ENCODE assay signal across 20 cellular contexts in the genomic region with DNA sequence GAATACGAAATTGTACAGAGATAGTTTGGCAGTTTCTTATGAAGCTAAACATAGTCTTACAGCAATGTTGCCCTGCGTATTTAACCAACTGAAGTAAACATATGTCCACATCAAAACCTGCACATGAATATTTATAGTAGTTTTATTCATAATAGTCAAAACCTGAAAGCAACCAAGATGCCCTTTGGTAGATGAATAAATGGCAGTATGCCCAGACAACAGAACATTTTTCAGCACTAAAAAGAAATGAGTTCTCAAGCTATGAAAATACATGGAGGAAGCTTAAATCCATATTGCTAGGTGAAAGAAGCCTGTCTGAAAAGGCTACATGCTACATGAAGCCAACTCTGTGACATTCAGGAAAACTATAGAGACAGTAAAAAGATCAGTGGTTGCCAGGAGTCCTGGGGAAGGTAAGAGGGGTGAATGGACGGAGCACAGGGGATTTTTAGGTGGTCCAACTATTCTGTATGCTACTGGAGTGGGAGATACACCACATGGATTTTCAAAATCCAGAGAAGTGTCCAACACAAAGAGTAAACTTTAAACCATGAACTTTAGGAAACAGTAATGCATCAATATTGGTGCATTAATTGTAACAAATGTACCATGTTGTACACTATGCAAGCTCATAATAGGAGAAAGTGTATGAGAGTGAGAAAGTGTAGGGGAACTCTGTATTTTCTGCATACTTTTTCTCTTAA. TPM values are rescaled to one million over a fixed set of nuclear protein-coding genes. Genes with fewer than 3 reads are reported as not detected.
"Had no signal": no experiment of that assay in that cellular context is flagged by ENCODE, and none has a peak within 500 bp of the region (broad histone marks: within the 10 kb centered on the region; RNA-seq: fewer than 3 reads in every experiment).

No MANE protein-coding gene starts in this region.

- H3K27me3 ChIP-seq: pancreas, right lobe of liver had no signal

- H3K9me3 ChIP-seq: left ventricle myocardium inferior, pancreas, right lobe of liver, suprapubic skin had no signal

- H3K36me3 ChIP-seq: left ventricle myocardium inferior, pancreas, right lobe of liver, suprapubic skin had no signal

- ATAC-seq: activated naive CD4-positive, alpha-beta T cell treated with anti-CD3 and anti-CD28 coated beads, Interleukin-2, amount 50 U/mL, for 72 hours; activated T-cell treated with anti-CD3 and anti-CD28 coated beads, Interleukin-2, amount 50 U/mL, for 72 hours; naive thymus-derived CD4-positive, alpha-beta T cell; right lobe of liver; stimulated activated naive CD8-positive, alpha-beta T cell treated with anti-CD3 and anti-CD28 coated beads, Interleukin-15, amount 100 ng/mL, for 72 hours had no signal

- DNase-seq: activated CD4-positive, alpha-beta T cell treated with anti-CD3 and anti-CD28 coated beads for 1 hour; activated effector memory CD4-positive, alpha-beta T cell treated with anti-CD3 and anti-CD28 coated beads, Interleukin-2, amount 50 U/mL, for 16 hours; activated T-cell treated with anti-CD3 and anti-CD28 coated beads, Interleukin-2, amount 50 U/mL, for 72 hours; amniotic stem cell; foreskin melanocyte; left ventricle myocardium inferior; naive thymus-derived CD4-positive, alpha-beta T cell; stimulated activated CD4-positive, alpha-beta T cell treated with anti-CD3 and anti-CD28 coated beads, Interleukin-4, amount 100 ng/mL, for 1 hour; stimulated activated naive CD8-positive, alpha-beta T cell treated with anti-CD3 and anti-CD28 coated beads, Interleukin-15, amount 100 ng/mL, for 72 hours; SW 1271; T-helper 2 cell had no signal

- H3K27ac Mint-ChIP-seq: activated naive CD4-positive, alpha-beta T cell treated with anti-CD3 and anti-CD28 coated beads, Interleukin-2, amount 50 U/mL, for 72 hours; activated T-cell treated with anti-CD3 and anti-CD28 coated beads, Interleukin-2, amount 50 U/mL, for 72 hours; naive thymus-derived CD4-positive, alpha-beta T cell; stimulated activated naive CD8-positive, alpha-beta T cell treated with anti-CD3 and anti-CD28 coated beads, Interleukin-15, amount 100 ng/mL, for 72 hours had no signal

- H3K4me3 Mint-ChIP-seq: activated T-cell treated with anti-CD3 and anti-CD28 coated beads, Interleukin-2, amount 50 U/mL, for 72 hours; naive thymus-derived CD4-positive, alpha-beta T cell; stimulated activated naive CD8-positive, alpha-beta T cell treated with anti-CD3 and anti-CD28 coated beads, Interleukin-15, amount 100 ng/mL, for 72 hours had no signal

- H3K9me3 Mint-ChIP-seq: activated naive CD4-positive, alpha-beta T cell treated with anti-CD3 and anti-CD28 coated beads, Interleukin-2, amount 50 U/mL, for 72 hours; activated T-cell treated with anti-CD3 and anti-CD28 coated beads, Interleukin-2, amount 50 U/mL, for 72 hours; stimulated activated naive CD8-positive, alpha-beta T cell treated with anti-CD3 and anti-CD28 coated beads, Interleukin-15, amount 100 ng/mL, for 72 hours had no signal

- H3K27ac ChIP-seq: left ventricle myocardium inferior, right lobe of liver, suprapubic skin, VCaP had no signal

- H3K4me3 ChIP-seq: dorsolateral prefrontal cortex, left ventricle myocardium inferior, pancreas, right lobe of liver, suprapubic skin had no signal

- H3K4me1 ChIP-seq: right lobe of liver had no signal

RNA-seq across cellular contexts. Expression of a gene that starts 17.6 kb away (rescaled TPM):
- total RNA-seq: activated CD8-positive, alpha-beta memory T cell treated with anti-CD3 and anti-CD28 coated beads for 36 hours; activated naive CD4-positive, alpha-beta T cell treated with anti-CD3 and anti-CD28 coated beads, Interleukin-2, amount 50 U/mL, for 72 hours; activated T-cell treated with anti-CD3 and anti-CD28 coated beads, Interleukin-2, amount 50 U/mL, for 72 hours; left ventricle myocardium inferior; naive thymus-derived CD4-positive, alpha-beta T cell; pulmonary artery endothelial cell; smooth muscle cell had no signal
